8 cellular contexts compared by ENCODE assay signal in genomic region chr10:931326-932318, GRCh38. TPM values are rescaled to one million over a fixed set of nuclear protein-coding genes. Genes with fewer than 3 reads are reported as not detected.
DNase-seq lines count a peak whose midpoint lies in the region; ATAC-seq and TF ChIP-seq lines count a peak whose summit lies in the region.

TSS of gene LARP4B (minus strand) at chr10:931705. CDS start at chr10:885721, 45,984 bp downstream.

- TF ChIP-seq POLR2A in GM19193 (IDR thresholded peaks at IDR 0.05; ENCODE audit: extremely low read depth, insufficient read depth, insufficient read length), result peak; percentile 65

- DNase-seq in AML-193 (lab: John Stamatoyannopoulos, UW) (peak; percentile 89), NCI-H460 (ENCODE audit: extremely low read depth, low read depth) (peak; percentile 93), cerebellar cortex (ENCODE audit: low spot score) (peak; percentile 96), islet precursor cell (peak; percentile 99)
- DNase-seq in activated CD4-positive, CD25-positive, alpha-beta regulatory T cell treated with anti-CD3 and anti-CD28 coated beads, Interleukin-2, amount 50 U/mL, for 72 hours, result peak; percentile 98
- DNase-seq in stimulated activated CD4-positive, alpha-beta T cell treated with anti-CD3 and anti-CD28 coated beads, Interleukin-12 subunit alpha, Interleukin-12 subunit beta, amount 100 ng/mL, for 4 hours, result peak; percentile 95

- ATAC-seq in HG03432 (IDR thresholded peaks at IDR 0.05; ENCODE audit: unreplicated experiment), result peak; percentile 94

RNA-seq across cellular contexts. Expression of gene LARP4B, which starts in this region (rescaled TPM):
- total RNA-seq in NCI-H460 (2014; rRNA removed; shearing (Covaris generic)), result 28.1 and 31.1 TPM in 2 replicates
- 17.5 and 23.3 TPM in 2 replicates for polyA plus RNA-seq in NCI-H460 (2014; cell fraction: nucleus; rRNA removed)

Comparison
In these comparisons a context has a peak if more than half of its experiments do, and no peak if none do; other contexts are left out.
1. Peak in every context shown above with its lines: DNase-seq and ATAC-seq.